In the genomic region with DNA sequence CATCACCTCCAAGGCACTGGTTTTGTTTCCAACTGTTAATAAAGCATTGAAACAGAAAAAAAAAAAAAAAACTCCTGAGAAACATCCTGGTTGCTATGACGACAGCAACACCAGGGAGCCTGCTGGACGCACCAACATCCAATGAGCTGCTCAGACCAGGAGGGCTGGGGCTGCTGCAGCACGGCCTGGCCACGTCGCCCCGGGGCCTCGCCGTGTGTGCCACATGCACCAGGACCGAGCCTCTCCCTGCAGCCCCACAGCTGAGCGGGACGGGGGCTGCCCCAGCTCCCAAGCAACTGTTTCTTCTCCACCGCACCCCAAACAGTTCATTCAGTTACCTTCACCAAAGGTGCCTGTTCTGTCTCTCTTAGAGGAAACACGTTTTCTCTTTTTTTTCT, we compare ENCODE assay signal across 9 cellular contexts. TPM values are rescaled to one million over a fixed set of nuclear protein-coding genes. Genes with fewer than 3 reads are reported as not detected.
DNase-seq lines count a peak whose midpoint lies in the region; ATAC-seq and TF ChIP-seq lines count a peak whose summit lies in the region.
"Had no signal": no experiment of that assay in that cellular context is flagged by ENCODE, and none has a peak within 500 bp of the region (broad histone marks: within the 10 kb centered on the region; RNA-seq: fewer than 3 reads in every experiment).

No MANE protein-coding gene starts in this region.

- H3K27ac Mint-ChIP-seq in activated naive CD4-positive, alpha-beta T cell treated with anti-CD3 and anti-CD28 coated beads, Interleukin-2, amount 50 U/mL, for 24 hours = peak overlapping the region; percentile 82

- H3K4me3 ChIP-seq in lower lobe of right lung (no peak overlapping the region), upper lobe of right lung (no peak overlapping the region)

- H3K36me3 ChIP-seq in lower lobe of right lung (peaks cover 12% of the 10 kb centered on the region), upper lobe of right lung (no peaks in the 10 kb centered on the region)

- intact Hi-C loops in lower lobe of right lung (cut with DNase I) = no loop called here
- intact Hi-C loops in upper lobe of right lung (cut with DNase I) = no loop called here

- H3K9me3 Mint-ChIP-seq in activated naive CD4-positive, alpha-beta T cell treated with anti-CD3 and anti-CD28 coated beads, Interleukin-2, amount 50 U/mL, for 24 hours = no peaks in the 10 kb centered on the region

- H3K4me1 ChIP-seq in lower lobe of right lung = peaks cover 12% of the 10 kb centered on the region
- peaks cover 8% of the 10 kb centered on the region for H3K4me1 ChIP-seq in upper lobe of right lung

- ATAC-seq in lower lobe of right lung (peak; percentile 16 to 22), upper lobe of right lung (no peak), HG02981 (IDR thresholded peaks at IDR 0.05; ENCODE audit: unreplicated experiment) (no peak)

- H3K9me3 ChIP-seq in lower lobe of right lung (no peaks in the 10 kb centered on the region), upper lobe of right lung (no peaks in the 10 kb centered on the region)

- DNase-seq in activated naive CD4-positive, alpha-beta T cell (lab: John Stamatoyannopoulos, UW) = no peak
- peak; percentile 56 for DNase-seq in dermis blood vessel endothelial cell
- DNase-seq in lower lobe of right lung = peak; percentile 38
- DNase-seq in upper lobe of right lung = peak; percentile 28
- no peak for DNase-seq in NOMO-1 treated with dmso at 0.1 percent for 144 hours (lab: John Stamatoyannopoulos, UW; ENCODE audit: unreplicated experiment)
- DNase-seq in SHP77 (lab: John Stamatoyannopoulos, UW) = no peak
- DNase-seq: T-helper 9 cell had no signal

- H3K27me3 Mint-ChIP-seq in activated naive CD4-positive, alpha-beta T cell treated with anti-CD3 and anti-CD28 coated beads, Interleukin-2, amount 50 U/mL, for 24 hours = no peaks in the 10 kb centered on the region

- H3K27ac ChIP-seq in lower lobe of right lung = no peak overlapping the region
- no peak overlapping the region for H3K27ac ChIP-seq in upper lobe of right lung

- H3K4me1 Mint-ChIP-seq in activated naive CD4-positive, alpha-beta T cell treated with anti-CD3 and anti-CD28 coated beads, Interleukin-2, amount 50 U/mL, for 24 hours = peaks cover 49% of the 10 kb centered on the region

- TF ChIP-seq CTCF in lower lobe of right lung (IDR thresholded peaks at IDR 0.05) (no peak), upper lobe of right lung (IDR thresholded peaks at IDR 0.05) (no peak)

- no peaks in the 10 kb centered on the region for H3K27me3 ChIP-seq in lower lobe of right lung (ENCODE audit: low read depth)
- H3K27me3 ChIP-seq in upper lobe of right lung = no peaks in the 10 kb centered on the region

- peaks cover 5% of the 10 kb centered on the region for H3K36me3 Mint-ChIP-seq in activated naive CD4-positive, alpha-beta T cell treated with anti-CD3 and anti-CD28 coated beads, Interleukin-2, amount 50 U/mL, for 24 hours

- no peak overlapping the region for H3K4me3 Mint-ChIP-seq in activated naive CD4-positive, alpha-beta T cell treated with anti-CD3 and anti-CD28 coated beads, Interleukin-2, amount 50 U/mL, for 24 hours

RNA-seq across cellular contexts. Expression of a gene that starts 54.5 kb away (rescaled TPM):
- total RNA-seq in dermis blood vessel endothelial cell = 35.4 and 51.4 TPM in 2 replicates
- 19.1 TPM for total RNA-seq in lower lobe of right lung
- 17.3 TPM for total RNA-seq in upper lobe of right lung

Comparison
In these comparisons a context has a peak if more than half of its experiments do, and no peak if none do; other contexts are left out.
1. DNase-seq: peak in dermis blood vessel endothelial cell (single experiment), lower lobe of right lung (single experiment) and upper lobe of right lung (single experiment); none in activated naive CD4-positive, alpha-beta T cell (0 of 4), NOMO-1 treated with dmso at 0.1 percent for 144 hours (single experiment) and SHP77 (0 of 2).
2. ATAC-seq: peak in lower lobe of right lung (2 of 2); none in upper lobe of right lung (single experiment) and HG02981 (single experiment).